ENCODE assay signal across 9 cellular contexts in the genomic region with DNA sequence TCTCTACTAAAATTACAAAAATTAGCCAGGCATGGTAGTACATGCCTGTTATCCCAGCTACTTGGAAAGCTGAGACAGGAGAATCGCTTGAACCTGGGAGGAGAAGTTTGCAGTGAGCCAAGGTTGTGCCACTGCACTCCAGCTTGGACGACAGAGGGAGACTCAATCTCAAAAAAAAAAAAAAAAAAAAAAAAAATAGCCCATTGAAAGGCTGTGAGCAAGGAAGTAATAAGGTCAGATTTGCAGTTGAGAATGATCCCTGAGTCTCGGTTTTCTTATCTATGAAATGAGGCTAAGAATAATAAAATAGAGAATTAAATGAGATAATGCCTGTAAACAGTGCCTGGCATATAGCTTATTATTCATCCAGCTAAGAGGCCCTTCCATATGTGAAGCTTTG. TPM values are rescaled to one million over a fixed set of nuclear protein-coding genes. Genes with fewer than 3 reads are reported as not detected.
DNase-seq lines count a peak whose midpoint lies in the region; ATAC-seq and TF ChIP-seq lines count a peak whose summit lies in the region.
"Had no signal": no experiment of that assay in that cellular context is flagged by ENCODE, and none has a peak within 500 bp of the region (broad histone marks: within the 10 kb centered on the region; RNA-seq: fewer than 3 reads in every experiment).

No MANE protein-coding gene starts in this region.

- H3K4me1 ChIP-seq in vagina = peaks cover 24% of the 10 kb centered on the region

- no peak overlapping the region for H3K27ac Mint-ChIP-seq in activated naive CD8-positive, alpha-beta T cell
- H3K27ac Mint-ChIP-seq in activated naive CD8-positive, alpha-beta T cell treated with anti-CD3 and anti-CD28 coated beads for 36 hours = no peak overlapping the region
- H3K27ac Mint-ChIP-seq in activated naive CD8-positive, alpha-beta T cell treated with anti-CD3 and anti-CD28 coated beads, Interleukin-2, amount 50 U/mL, for 24 hours = no peak overlapping the region
- peak overlapping the region in 8 of 10 donors; percentile 93 to 98 (median 96) for H3K27ac Mint-ChIP-seq in naive thymus-derived CD8-positive, alpha-beta T cell

- POLR2A ChIA-PET in naive thymus-derived CD8-positive, alpha-beta T cell (lab: Charles Lee) = interaction anchor here (0.7 to 2.0 kb wide), 11 partner anchors 13 to 881 kb away, joined by 3 to 8 read pairs (median 5); a partner anchor contains a TSS

- peak overlapping the region; percentile 97 for H3K4me3 Mint-ChIP-seq in activated naive CD8-positive, alpha-beta T cell
- no peak overlapping the region for H3K4me3 Mint-ChIP-seq in activated naive CD8-positive, alpha-beta T cell treated with anti-CD3 and anti-CD28 coated beads for 36 hours
- H3K4me3 Mint-ChIP-seq in activated naive CD8-positive, alpha-beta T cell treated with anti-CD3 and anti-CD28 coated beads, Interleukin-2, amount 50 U/mL, for 24 hours = peak overlapping the region; percentile 85
- H3K4me3 Mint-ChIP-seq in naive thymus-derived CD8-positive, alpha-beta T cell = peak overlapping the region; percentile 95 to 99 (median 98)

- H3K27ac ChIP-seq in vagina = peak overlapping the region; percentile 84

- no peak for DNase-seq in activated naive CD8-positive, alpha-beta T cell treated with anti-CD3 and anti-CD28 coated beads for 36 hours
- no peak for DNase-seq in activated naive CD8-positive, alpha-beta T cell treated with anti-CD3 and anti-CD28 coated beads, Interleukin-2, amount 50 U/mL, for 24 hours
- no peak for DNase-seq in naive thymus-derived CD8-positive, alpha-beta T cell
- DNase-seq in vagina (ENCODE audit: extremely low spot score in 2 of 2) (no peak), NCI-H1436 (lab: John Stamatoyannopoulos, UW) (no peak), CD1c-positive myeloid dendritic cell (ENCODE audit: extremely low spot score) (no peak), SKM-1 treated with dmso at 0.1 percent for 144 hours (lab: John Stamatoyannopoulos, UW; ENCODE audit: unreplicated experiment) (no peak)

- intact Hi-C loops in vagina (cut with DNase I) = no loop called here

- TF ChIP-seq CTCF in vagina (IDR thresholded peaks at IDR 0.05) = no peak

- H3K27me3 ChIP-seq in vagina = no peaks in the 10 kb centered on the region

- TF ChIP-seq POLR2A in vagina (IDR thresholded peaks at IDR 0.05) = no peak

- no peak overlapping the region for H3K4me3 ChIP-seq in vagina

- ATAC-seq in activated naive CD8-positive, alpha-beta T cell treated with anti-CD3 and anti-CD28 coated beads, Interleukin-2, amount 50 U/mL, for 24 hours = no peak
- no peak for ATAC-seq in naive thymus-derived CD8-positive, alpha-beta T cell

- H3K4me1 Mint-ChIP-seq in activated naive CD8-positive, alpha-beta T cell (ENCODE audit: low read depth) = peaks cover 32% of the 10 kb centered on the region
- H3K4me1 Mint-ChIP-seq in activated naive CD8-positive, alpha-beta T cell treated with anti-CD3 and anti-CD28 coated beads for 36 hours = peaks cover 12% of the 10 kb centered on the region
- peaks cover 23% of the 10 kb centered on the region for H3K4me1 Mint-ChIP-seq in activated naive CD8-positive, alpha-beta T cell treated with anti-CD3 and anti-CD28 coated beads, Interleukin-2, amount 50 U/mL, for 24 hours
- H3K4me1 Mint-ChIP-seq in naive thymus-derived CD8-positive, alpha-beta T cell = peaks cover 19 to 39% (median 36%) of the 10 kb centered on the region in 4 donors

- H3K36me3 Mint-ChIP-seq in activated naive CD8-positive, alpha-beta T cell = no peaks in the 10 kb centered on the region
- no peaks in the 10 kb centered on the region for H3K36me3 Mint-ChIP-seq in activated naive CD8-positive, alpha-beta T cell treated with anti-CD3 and anti-CD28 coated beads for 36 hours
- H3K36me3 Mint-ChIP-seq in activated naive CD8-positive, alpha-beta T cell treated with anti-CD3 and anti-CD28 coated beads, Interleukin-2, amount 50 U/mL, for 24 hours (ENCODE audit: low read depth) = no peaks in the 10 kb centered on the region
- H3K36me3 Mint-ChIP-seq in naive thymus-derived CD8-positive, alpha-beta T cell = peaks cover 0 to 10% (median 0%) of the 10 kb centered on the region in 3 donors

- H3K36me3 ChIP-seq in vagina = no peaks in the 10 kb centered on the region

- H3K9me3 Mint-ChIP-seq in activated naive CD8-positive, alpha-beta T cell (ENCODE audit: low read depth) = no peaks in the 10 kb centered on the region
- H3K9me3 Mint-ChIP-seq in activated naive CD8-positive, alpha-beta T cell treated with anti-CD3 and anti-CD28 coated beads for 36 hours = no peaks in the 10 kb centered on the region
- no peaks in the 10 kb centered on the region for H3K9me3 Mint-ChIP-seq in activated naive CD8-positive, alpha-beta T cell treated with anti-CD3 and anti-CD28 coated beads, Interleukin-2, amount 50 U/mL, for 24 hours
- no peaks in the 10 kb centered on the region for H3K9me3 Mint-ChIP-seq in naive thymus-derived CD8-positive, alpha-beta T cell
- H3K9me3 Mint-ChIP-seq: stimulated activated naive B cell treated with anti-CD40 and anti-IgM and Interleukin-4, amounts not matched to agents 10 μg/mL and 1 μg/mL and 100 μg/mL, for 72 hours had no signal

- no peaks in the 10 kb centered on the region for H3K9me3 ChIP-seq in vagina

- no peaks in the 10 kb centered on the region for H3K27me3 Mint-ChIP-seq in activated naive CD8-positive, alpha-beta T cell
- no peaks in the 10 kb centered on the region for H3K27me3 Mint-ChIP-seq in activated naive CD8-positive, alpha-beta T cell treated with anti-CD3 and anti-CD28 coated beads for 36 hours
- H3K27me3 Mint-ChIP-seq in activated naive CD8-positive, alpha-beta T cell treated with anti-CD3 and anti-CD28 coated beads, Interleukin-2, amount 50 U/mL, for 24 hours = no peaks in the 10 kb centered on the region
- H3K27me3 Mint-ChIP-seq in naive thymus-derived CD8-positive, alpha-beta T cell = peaks cover 0 to 5% (median 0%) of the 10 kb centered on the region in 5 donors

RNA-seq across cellular contexts. Expression of a gene that starts 1.3 kb away (rescaled TPM):
- total RNA-seq in activated naive CD8-positive, alpha-beta T cell treated with anti-CD3 and anti-CD28 coated beads for 36 hours = 10 to 100 TPM in 1 of 2 experiments, 1 to 10 TPM in 1; 9.4 to 12.9 TPM
- total RNA-seq in naive thymus-derived CD8-positive, alpha-beta T cell = 10 to 100 TPM; 44.4 to 45.3 TPM
- 10 to 100 TPM; 27.9 to 47.4 (median 40.4) TPM for polyA plus RNA-seq in naive thymus-derived CD8-positive, alpha-beta T cell
- 44.4 TPM for total RNA-seq in vagina

RNA-seq across cellular contexts. Expression of a gene that starts 36.2 kb away (rescaled TPM):
- total RNA-seq in activated naive CD8-positive, alpha-beta T cell treated with anti-CD3 and anti-CD28 coated beads for 36 hours = under 1 TPM; 0.47 to 0.66 TPM
- total RNA-seq in naive thymus-derived CD8-positive, alpha-beta T cell = under 1 TPM in 1 of 2 experiments, not detected in 1; 0.30 TPM
- polyA plus RNA-seq in naive thymus-derived CD8-positive, alpha-beta T cell = not detected
- total RNA-seq in vagina = 4.4 TPM

RNA-seq across cellular contexts. Expression of a gene that starts 37.9 kb away (rescaled TPM):
- 1 to 10 TPM; 3.7 to 5.1 TPM for total RNA-seq in activated naive CD8-positive, alpha-beta T cell treated with anti-CD3 and anti-CD28 coated beads for 36 hours
- 1 to 10 TPM; 8.0 to 8.5 TPM for total RNA-seq in naive thymus-derived CD8-positive, alpha-beta T cell
- polyA plus RNA-seq in naive thymus-derived CD8-positive, alpha-beta T cell = 1 to 10 TPM in 2 of 3 donors, under 1 TPM in 1; 0.40 to 1.5 (median 1.4) TPM
- 50.8 TPM for total RNA-seq in vagina

RNA-seq across cellular contexts. Expression of a gene that starts 56.7 kb away (rescaled TPM):
- total RNA-seq in activated naive CD8-positive, alpha-beta T cell treated with anti-CD3 and anti-CD28 coated beads for 36 hours = 10 to 100 TPM; 50.9 to 52.0 TPM
- 10 to 100 TPM; 82.8 to 83.6 TPM for total RNA-seq in naive thymus-derived CD8-positive, alpha-beta T cell
- polyA plus RNA-seq in naive thymus-derived CD8-positive, alpha-beta T cell = under 1 TPM; 0.29 to 0.84 (median 0.67) TPM
- total RNA-seq in vagina = 37.6 TPM

Comparison
In these comparisons a context has a peak if more than half of its experiments do, and no peak if none do; other contexts are left out.
1. H3K27ac Mint-ChIP-seq: peak in naive thymus-derived CD8-positive, alpha-beta T cell (8 of 10); none in activated naive CD8-positive, alpha-beta T cell (single experiment), activated naive CD8-positive, alpha-beta T cell treated with anti-CD3 and anti-CD28 coated beads for 36 hours (single experiment) and activated naive CD8-positive, alpha-beta T cell treated with anti-CD3 and anti-CD28 coated beads, Interleukin-2, amount 50 U/mL, for 24 hours (single experiment).